ENCODE assay signal across 1 cellular context in the genomic region with DNA sequence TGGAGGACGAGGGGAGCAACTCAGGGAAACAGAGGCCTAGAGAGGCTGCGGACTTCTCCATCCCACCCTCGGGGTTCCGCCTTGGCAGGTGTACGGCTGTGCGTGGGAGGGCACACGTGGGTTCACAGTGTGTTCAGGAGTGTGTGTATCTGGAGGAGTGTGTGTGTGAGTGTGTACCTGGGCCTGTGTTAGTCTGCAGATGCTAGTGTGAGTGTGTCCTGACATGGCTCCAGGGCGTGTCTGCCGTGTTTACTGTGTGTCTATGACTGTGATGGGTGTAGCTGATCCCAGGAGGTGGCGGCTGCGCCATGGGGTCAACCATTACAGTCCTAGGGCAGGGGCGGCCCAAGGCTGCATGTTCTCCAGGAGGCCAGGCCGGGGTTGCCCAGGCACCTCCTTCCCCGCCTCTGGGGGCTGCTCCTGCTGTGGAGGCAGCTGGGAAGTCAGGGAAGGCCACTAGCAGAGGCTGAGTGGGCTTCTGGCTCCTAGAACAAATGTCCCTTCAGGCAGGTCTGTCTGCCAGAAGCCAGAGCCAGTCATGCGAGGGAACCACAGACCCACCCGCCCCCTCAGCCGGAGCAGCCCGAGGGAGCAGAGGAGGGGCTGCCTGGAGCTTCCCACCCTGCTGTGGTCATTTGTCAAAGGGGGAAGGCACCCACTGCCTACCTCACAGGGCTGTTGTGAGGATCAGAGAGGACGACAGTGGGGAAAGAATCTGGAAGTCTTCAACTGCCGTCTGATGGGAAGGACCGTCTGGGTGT.
TF ChIP-seq lines count a peak whose summit lies in the region.

No MANE protein-coding gene starts in this region.

TF ChIP-seq in HEK293, 187 proteins besides CTCF, POLR2A, EP300 and RAD21 (continued from another document):
- TF ChIP-seq ZBTB44 (tag by site-specific recombination; IDR thresholded peaks at IDR 0.05): no peak
- TF ChIP-seq, protein P1, sequence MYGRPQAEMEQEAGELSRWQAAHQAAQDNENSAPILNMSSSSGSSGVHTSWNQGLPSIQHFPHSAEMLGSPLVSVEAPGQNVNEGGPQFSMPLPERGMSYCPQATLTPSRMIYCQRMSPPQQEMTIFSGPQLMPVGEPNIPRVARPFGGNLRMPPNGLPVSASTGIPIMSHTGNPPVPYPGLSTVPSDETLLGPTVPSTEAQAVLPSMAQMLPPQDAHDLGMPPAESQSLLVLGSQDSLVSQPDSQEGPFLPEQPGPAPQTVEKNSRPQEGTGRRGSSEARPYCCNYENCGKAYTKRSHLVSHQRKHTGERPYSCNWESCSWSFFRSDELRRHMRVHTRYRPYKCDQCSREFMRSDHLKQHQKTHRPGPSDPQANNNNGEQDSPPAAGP (tag by site-specific recombination; IDR thresholded peaks at IDR 0.05): peak; percentile 56
- TF ChIP-seq ZNF239 (tag by site-specific recombination; IDR thresholded peaks at IDR 0.05): no peak
- no peak for TF ChIP-seq ZNF362 (tag by site-specific recombination; IDR thresholded peaks at IDR 0.05)
- no peak for TF ChIP-seq ZBTB48 (tag by site-specific recombination; IDR thresholded peaks at IDR 0.05)
- no peak for TF ChIP-seq ZNF843 (tag by site-specific recombination; IDR thresholded peaks at IDR 0.05)
- TF ChIP-seq ZNF768 (tag by site-specific recombination; IDR thresholded peaks at IDR 0.05): no peak
- peak; percentile 72 for TF ChIP-seq EGR2 (tag by site-specific recombination; IDR thresholded peaks at IDR 0.05; ENCODE audit: low read depth)
- TF ChIP-seq GLI4 (tag by site-specific recombination; IDR thresholded peaks at IDR 0.05): no peak
- TF ChIP-seq SP2 (tag by site-specific recombination; IDR thresholded peaks at IDR 0.05): peak; percentile 27; the same call in 1 of the 2 replicates
- TF ChIP-seq YY2 (tag by site-specific recombination; IDR thresholded peaks at IDR 0.05): no peak
- TF ChIP-seq ZIC2 (tag by site-specific recombination; IDR thresholded peaks at IDR 0.05): peak; percentile 54
- no peak for TF ChIP-seq OVOL3 (tag by site-specific recombination; IDR thresholded peaks at IDR 0.05)
- TF ChIP-seq ZNF18 (tag by site-specific recombination; IDR thresholded peaks at IDR 0.05): peak; percentile 39; the same call in 1 of the 2 replicates
- TF ChIP-seq ZFHX2 (tag by site-specific recombination; conservative IDR thresholded peaks at IDR 0.05): peak; percentile 66
- no peak for TF ChIP-seq ZNF623 (tag by site-specific recombination; IDR thresholded peaks at IDR 0.05)
- no peak for TF ChIP-seq ZNF530 (tag by site-specific recombination; IDR thresholded peaks at IDR 0.05; ENCODE audit: low read depth)
- no peak for TF ChIP-seq KLF9 (tag by site-specific recombination; IDR thresholded peaks at IDR 0.05; ENCODE audit: low read depth)
- TF ChIP-seq ZNF132 (tag by site-specific recombination; IDR thresholded peaks at IDR 0.05; ENCODE audit: borderline replicate concordance): no peak
- TF ChIP-seq, protein P2, sequence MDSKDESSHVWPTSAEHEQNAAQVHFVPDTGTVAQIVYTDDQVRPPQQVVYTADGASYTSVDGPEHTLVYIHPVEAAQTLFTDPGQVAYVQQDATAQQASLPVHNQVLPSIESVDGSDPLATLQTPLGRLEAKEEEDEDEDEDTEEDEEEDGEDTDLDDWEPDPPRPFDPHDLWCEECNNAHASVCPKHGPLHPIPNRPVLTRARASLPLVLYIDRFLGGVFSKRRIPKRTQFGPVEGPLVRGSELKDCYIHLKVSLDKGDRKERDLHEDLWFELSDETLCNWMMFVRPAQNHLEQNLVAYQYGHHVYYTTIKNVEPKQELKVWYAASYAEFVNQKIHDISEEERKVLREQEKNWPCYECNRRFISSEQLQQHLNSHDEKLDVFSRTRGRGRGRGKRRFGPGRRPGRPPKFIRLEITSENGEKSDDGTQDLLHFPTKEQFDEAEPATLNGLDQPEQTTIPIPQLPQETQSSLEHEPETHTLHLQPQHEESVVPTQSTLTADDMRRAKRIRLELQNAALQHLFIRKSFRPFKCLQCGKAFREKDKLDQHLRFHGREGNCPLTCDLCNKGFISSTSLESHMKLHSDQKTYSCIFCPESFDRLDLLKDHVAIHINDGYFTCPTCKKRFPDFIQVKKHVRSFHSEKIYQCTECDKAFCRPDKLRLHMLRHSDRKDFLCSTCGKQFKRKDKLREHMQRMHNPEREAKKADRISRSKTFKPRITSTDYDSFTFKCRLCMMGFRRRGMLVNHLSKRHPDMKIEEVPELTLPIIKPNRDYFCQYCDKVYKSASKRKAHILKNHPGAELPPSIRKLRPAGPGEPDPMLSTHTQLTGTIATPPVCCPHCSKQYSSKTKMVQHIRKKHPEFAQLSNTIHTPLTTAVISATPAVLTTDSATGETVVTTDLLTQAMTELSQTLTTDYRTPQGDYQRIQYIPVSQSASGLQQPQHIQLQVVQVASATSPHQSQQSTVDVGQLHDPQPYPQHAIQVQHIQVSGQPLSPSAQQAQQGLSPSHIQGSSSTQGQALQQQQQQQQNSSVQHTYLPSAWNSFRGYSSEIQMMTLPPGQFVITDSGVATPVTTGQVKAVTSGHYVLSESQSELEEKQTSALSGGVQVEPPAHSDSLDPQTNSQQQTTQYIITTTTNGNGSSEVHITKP (tag by site-specific recombination; IDR thresholded peaks at IDR 0.05): peak; percentile 91
- TF ChIP-seq KLF1 (tag by site-specific recombination; IDR thresholded peaks at IDR 0.05): peak; percentile 85
- no peak for TF ChIP-seq MEIS1 (CRISPR knock-in tag; IDR thresholded peaks at IDR 0.05; ENCODE audit: borderline replicate concordance)
- no peak for TF ChIP-seq GLIS2 (tag by site-specific recombination; IDR thresholded peaks at IDR 0.05)
- TF ChIP-seq PRDM1 (tag by site-specific recombination; IDR thresholded peaks at IDR 0.05): no peak
